17 cellular contexts compared by ENCODE assay signal in the genomic region with DNA sequence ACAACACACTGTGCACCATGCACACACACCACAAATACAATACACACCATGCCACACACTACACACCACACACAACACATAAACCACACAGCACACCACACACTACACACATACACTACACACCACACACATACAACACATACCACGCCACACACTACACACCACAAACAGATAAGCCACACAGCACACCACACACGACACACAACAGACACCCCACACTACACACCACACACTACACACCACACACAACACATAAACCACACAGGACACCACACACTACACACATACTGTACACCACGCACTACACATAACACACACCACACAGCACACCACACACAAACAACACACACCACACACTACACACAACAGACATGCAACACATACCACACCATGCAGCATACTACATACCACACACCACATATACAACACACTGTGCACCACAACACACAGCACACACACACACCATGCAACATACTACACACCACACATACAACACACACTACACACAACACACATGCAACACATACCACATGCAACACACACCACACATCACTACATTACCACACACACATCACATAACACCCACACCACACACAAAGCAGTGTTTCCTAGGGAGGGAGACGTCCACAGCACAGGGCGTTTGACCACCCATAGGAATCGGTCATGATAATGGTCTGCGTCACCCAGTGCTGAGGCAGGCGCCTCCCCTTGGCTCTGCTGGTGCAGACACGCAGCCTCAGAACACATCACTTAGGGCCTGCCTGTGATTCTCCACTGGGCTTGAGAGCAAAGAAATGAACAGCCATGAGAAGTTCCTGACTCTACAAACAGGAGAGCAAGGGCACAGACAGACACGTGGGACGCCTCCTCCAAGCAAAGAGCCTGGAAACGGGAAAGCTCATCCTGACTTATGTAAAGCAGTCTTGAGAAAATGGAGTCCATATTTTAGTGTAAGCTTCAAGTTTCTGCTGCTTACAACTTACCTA.
DNase-seq lines count a peak whose midpoint lies in the region; ATAC-seq and TF ChIP-seq lines count a peak whose summit lies in the region.
"Had no signal": no experiment of that assay in that cellular context is flagged by ENCODE, and none has a peak within 500 bp of the region (broad histone marks: within the 10 kb centered on the region; RNA-seq: fewer than 3 reads in every experiment).

No MANE protein-coding gene starts in this region.

- H2AFZ ChIP-seq in IMR-90 (replicated peaks; ENCODE audit: low read length, poor library complexity) = no peak overlapping the region

- H2BK5ac ChIP-seq in IMR-90 (ENCODE audit: low read depth, low read length, poor library complexity, severe bottlenecking) = peak overlapping the region; percentile 85

- dilution Hi-C loops in IMR-90 (cut with HindIII; ENCODE audit: low sequenced_read_pairs, unreplicated experiment) = no loop called here

- no peak overlapping the region for H3K18ac ChIP-seq in IMR-90 (ENCODE audit: low read depth, low read length)

- TF ChIP-seq CTCF in IMR-90 (conservative IDR thresholded peaks at IDR 0.05; ENCODE audit: low read depth, low read length) = no peak

- no peak overlapping the region for H2AK5ac ChIP-seq in IMR-90 (ENCODE audit: low read depth, low read length)

- BruUV-seq in IMR-90 (replicated peaks; lab: Mats Ljungman, UMichigan) = no TSS peak

- H3K9me3 ChIP-seq in IMR-90 (ENCODE audit: control insufficient read depth, insufficient read depth, low read length) = peaks cover 53% of the 10 kb centered on the region

- H2BK120ac ChIP-seq in IMR-90 (ENCODE audit: low read depth, low read length) = no peak overlapping the region

- POLR2A ChIA-PET in IMR-90 (lab: Charles Lee; ENCODE audit: unreplicated experiment) = no interaction called here

- H4K8ac ChIP-seq in IMR-90 (ENCODE audit: low read depth in 2 of 2, low read length in 2 of 2) = no peak overlapping the region

- no peak overlapping the region for H2BK15ac ChIP-seq in IMR-90 (ENCODE audit: low read depth, low read length)

- H3K4me3 ChIP-seq in H7 (ENCODE audit: insufficient read depth, low read depth, low read length) = no peak overlapping the region
- H3K4me3 ChIP-seq in IMR-90 (ENCODE audit: insufficient read depth, low read depth, low read length) = no peak overlapping the region

- no peaks in the 10 kb centered on the region for H3K4me1 ChIP-seq in IMR-90 (ENCODE audit: control insufficient read depth, insufficient read depth, low read length)

- peak; percentile 32 for DNase-seq in H7
- no peak for DNase-seq in IMR-90
- peak; percentile 15 for DNase-seq in inferior parietal cortex (ENCODE audit: extremely low spot score)
- peak; percentile 15 for DNase-seq in sciatic nerve (ENCODE audit: low spot score)
- DNase-seq: COR-L47, DMS153, EL, HCEC 1CT, NCI-H1092 treated with DMSO at 0.1 percent for 48 hours, NCI-H187, NCI-H2171 treated with DMSO at 0.1 percent for 48 hours, NCI-H510A, SIG-M5 had no signal

- H2AK9ac ChIP-seq in IMR-90 (replicated peaks; ENCODE audit: low read depth, low read length, poor library complexity) = no peak overlapping the region

- no peak overlapping the region for H4K5ac ChIP-seq in IMR-90 (ENCODE audit: low read depth, low read length)

- intact Hi-C loops in IMR-90 (cut with micrococcal nuclease) (no loop called here), sciatic nerve (cut with DNase I) (no loop called here)

- H4K20me1 ChIP-seq in IMR-90 (ENCODE audit: insufficient read depth, low read length) = no peaks in the 10 kb centered on the region

- H3K36me3 ChIP-seq in H7 (replicated peaks; ENCODE audit: control insufficient read depth, insufficient read depth, low read length) (no peaks in the 10 kb centered on the region), IMR-90 (ENCODE audit: control insufficient read depth, insufficient read depth, low read length) (no peaks in the 10 kb centered on the region)

- H3K56ac ChIP-seq in IMR-90 (ENCODE audit: extremely low read depth, insufficient read depth, low read length) = no peak overlapping the region

- H3K23ac ChIP-seq in IMR-90 (ENCODE audit: low read depth, low read length) = no peak overlapping the region

- no peaks in the 10 kb centered on the region for H3K79me1 ChIP-seq in IMR-90 (ENCODE audit: low read depth in 1 of 2, low read length in 2 of 2)

- H3K4me2 ChIP-seq in IMR-90 (ENCODE audit: low read depth, low read length) = no peak overlapping the region
- H3K4me2 ChIP-seq: KMS-11 had no signal

- no peak for TF ChIP-seq POLR2A in IMR-90 (IDR thresholded peaks at IDR 0.05; ENCODE audit: low read depth, low read length)

- H2BK20ac ChIP-seq in IMR-90 (ENCODE audit: low read depth, low read length) = no peak overlapping the region

- no peaks in the 10 kb centered on the region for H3K27me3 ChIP-seq in H7 (ENCODE audit: control insufficient read depth, insufficient read depth, low read length)
- no peaks in the 10 kb centered on the region for H3K27me3 ChIP-seq in IMR-90 (ENCODE audit: control insufficient read depth, insufficient read depth, low read length)

- no peak overlapping the region for H3K9ac ChIP-seq in IMR-90 (ENCODE audit: low read depth, low read length)
- H3K9ac ChIP-seq: KMS-11 had no signal

- no peak overlapping the region for H4K91ac ChIP-seq in IMR-90 (ENCODE audit: insufficient read depth, low read depth, low read length)

- CTCF ChIA-PET in IMR-90 (lab: Yijun Ruan, JAX) = no interaction called here

- in situ Hi-C loops in IMR-90 (cut with MboI; ENCODE audit: low sequenced_read_pairs) = no loop called here

- H3K4ac ChIP-seq in IMR-90 (ENCODE audit: low read depth, low read length) = no peak overlapping the region

- ATAC-seq in IMR-90 (ENCODE audit: low read depth) (no peak), sciatic nerve (no peak), HG03457 (IDR thresholded peaks at IDR 0.05; ENCODE audit: unreplicated experiment) (no peak), GM21528 (IDR thresholded peaks at IDR 0.05; ENCODE audit: low FRiP score, unreplicated experiment) (no peak), GM19467 (IDR thresholded peaks at IDR 0.05; ENCODE audit: unreplicated experiment) (no peak)

- no peak overlapping the region for H3K27ac ChIP-seq in IMR-90 (ENCODE audit: insufficient read depth, low read length)
- H3K27ac ChIP-seq: KMS-11 had no signal

- H3K14ac ChIP-seq in IMR-90 (replicated peaks; ENCODE audit: low read depth, low read length) = no peak overlapping the region

- 77% methylated on average over 6 of the region's 12 CpGs; no CpG with 5 or more reads in 1 of the 2 experiments for WGBS in IMR-90 (ENCODE audit: extremely low coverage in 2 of 2, insufficient read length in 1 of 2), 2 experiments

- TF ChIP-seq RAD21 in IMR-90 (IDR thresholded peaks at IDR 0.05; ENCODE audit: low read length) = no peak

- H3K9me1 ChIP-seq in IMR-90 (ENCODE audit: insufficient read depth, low read length) = no peaks in the 10 kb centered on the region

TF ChIP-seq in IMR-90, 13 proteins besides CTCF, POLR2A, EP300 and RAD21:
- TF ChIP-seq SMC3 (IDR thresholded peaks at IDR 0.05; ENCODE audit: low read depth, low read length) = no peak
- TF ChIP-seq CEBPB (IDR thresholded peaks at IDR 0.05; ENCODE audit: low read depth, low read length) = no peak
- TF ChIP-seq RCOR1 (IDR thresholded peaks at IDR 0.05; ENCODE audit: insufficient replicate concordance, low read length) = no peak
- TF ChIP-seq, protein P1, sequence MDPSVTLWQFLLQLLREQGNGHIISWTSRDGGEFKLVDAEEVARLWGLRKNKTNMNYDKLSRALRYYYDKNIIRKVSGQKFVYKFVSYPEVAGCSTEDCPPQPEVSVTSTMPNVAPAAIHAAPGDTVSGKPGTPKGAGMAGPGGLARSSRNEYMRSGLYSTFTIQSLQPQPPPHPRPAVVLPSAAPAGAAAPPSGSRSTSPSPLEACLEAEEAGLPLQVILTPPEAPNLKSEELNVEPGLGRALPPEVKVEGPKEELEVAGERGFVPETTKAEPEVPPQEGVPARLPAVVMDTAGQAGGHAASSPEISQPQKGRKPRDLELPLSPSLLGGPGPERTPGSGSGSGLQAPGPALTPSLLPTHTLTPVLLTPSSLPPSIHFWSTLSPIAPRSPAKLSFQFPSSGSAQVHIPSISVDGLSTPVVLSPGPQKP (IDR thresholded peaks at IDR 0.05; ENCODE audit: borderline replicate concordance, low read depth, low read length) = no peak
- no peak for TF ChIP-seq BHLHE40 (IDR thresholded peaks at IDR 0.05; ENCODE audit: low read depth, low read length)
- no peak for TF ChIP-seq FOS (IDR thresholded peaks at IDR 0.05; ENCODE audit: low read depth, low read length)
- TF ChIP-seq, protein P2, sequence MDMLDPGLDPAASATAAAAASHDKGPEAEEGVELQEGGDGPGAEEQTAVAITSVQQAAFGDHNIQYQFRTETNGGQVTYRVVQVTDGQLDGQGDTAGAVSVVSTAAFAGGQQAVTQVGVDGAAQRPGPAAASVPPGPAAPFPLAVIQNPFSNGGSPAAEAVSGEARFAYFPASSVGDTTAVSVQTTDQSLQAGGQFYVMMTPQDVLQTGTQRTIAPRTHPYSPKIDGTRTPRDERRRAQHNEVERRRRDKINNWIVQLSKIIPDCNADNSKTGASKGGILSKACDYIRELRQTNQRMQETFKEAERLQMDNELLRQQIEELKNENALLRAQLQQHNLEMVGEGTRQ (IDR thresholded peaks at IDR 0.05; ENCODE audit: low read depth, low read length) = no peak
- TF ChIP-seq CHD1 (IDR thresholded peaks at IDR 0.05; ENCODE audit: low read depth, low read length) = no peak
- TF ChIP-seq NFE2L2 (IDR thresholded peaks at IDR 0.05; ENCODE audit: low read depth, low read length) = no peak
- no peak for TF ChIP-seq MXI1 (IDR thresholded peaks at IDR 0.05; ENCODE audit: borderline replicate concordance, low read depth, low read length)
- TF ChIP-seq RFX5 (IDR thresholded peaks at IDR 0.05; ENCODE audit: low read depth, low read length) = no peak
- TF ChIP-seq MAFK (IDR thresholded peaks at IDR 0.05; ENCODE audit: low read depth, low read length) = no peak
- TF ChIP-seq MAZ (IDR thresholded peaks at IDR 0.05; ENCODE audit: borderline replicate concordance, low read depth, low read length) = no peak
